Comparison of ENCODE assay signal across 32 cellular contexts in genomic region chr18:23247363-23247762, GRCh38.
"Had no signal": no experiment of that assay in that cellular context is flagged by ENCODE, and none has a peak within 500 bp of the region (broad histone marks: within the 10 kb centered on the region; RNA-seq: fewer than 3 reads in every experiment).

No MANE protein-coding gene starts in this region.

- H3K4me1 Mint-ChIP-seq: central memory CD8-positive, alpha-beta T cell had no signal

- H3K36me3 Mint-ChIP-seq: activated naive CD8-positive, alpha-beta T cell had no signal

- H3K36me3 ChIP-seq: WERI-Rb-1 had no signal

- H3K27ac ChIP-seq: ascending aorta, brain microvascular endothelial cell, coronary artery, WERI-Rb-1 had no signal

- ATAC-seq: activated CD4-positive, CD25-positive, alpha-beta regulatory T cell treated with anti-CD3 and anti-CD28 coated beads, Interleukin-2, amount 50 U/mL, for 24 hours; activated CD8-positive, alpha-beta T cell treated with anti-CD3 and anti-CD28 coated beads for 36 hours; activated T-cell treated with anti-CD3 and anti-CD28 coated beads, Interleukin-2, amount 50 U/mL, for 4 hours; activated T-helper 17 cell treated with anti-CD3 and anti-CD28 coated beads, Interleukin-2, amount 50 U/mL, for 72 hours; effector memory CD8-positive, alpha-beta T cell; esophagus mucosa; T-helper 17 cell had no signal

- H3K27ac Mint-ChIP-seq: activated B cell treated with CpG ODN at 0.5 μM for 24 hours; activated CD8-positive, alpha-beta T cell treated with anti-CD3 and anti-CD28 coated beads for 36 hours; activated naive CD8-positive, alpha-beta T cell; activated T-helper 17 cell treated with anti-CD3 and anti-CD28 coated beads, Interleukin-2, amount 50 U/mL, for 72 hours; effector memory CD8-positive, alpha-beta T cell; T-helper 17 cell; T-helper 2 cell treated with Interferon-gamma antibody and Interleukin-4, amounts not matched to agents 5 μg/mL and 100 μg/mL, for 36 hours had no signal

- H3K4me3 Mint-ChIP-seq: activated B cell treated with CpG ODN at 0.5 μM for 24 hours; activated CD8-positive, alpha-beta T cell treated with anti-CD3 and anti-CD28 coated beads for 36 hours; activated naive CD8-positive, alpha-beta T cell; activated T-cell treated with anti-CD3 and anti-CD28 coated beads, Interleukin-2, amount 50 U/mL, for 4 hours; activated T-helper 17 cell treated with anti-CD3 and anti-CD28 coated beads, Interleukin-2, amount 50 U/mL, for 72 hours; central memory CD8-positive, alpha-beta T cell; effector memory CD8-positive, alpha-beta T cell; T-helper 17 cell; T-helper 2 cell treated with Interferon-gamma antibody and Interleukin-4, amounts not matched to agents 5 μg/mL and 100 μg/mL, for 36 hours had no signal

- DNase-seq: activated B cell treated with CpG ODN at 0.5 μM for 24 hours; activated CD4-positive, alpha-beta T cell treated with anti-CD3 and anti-CD28 coated beads for 48 hours; activated CD4-positive, alpha-beta T cell treated with anti-CD3 and anti-CD28 coated beads, Interleukin-2, amount 50 U/mL, for 1 hour; activated CD4-positive, alpha-beta T cell treated with anti-CD3 and anti-CD28 coated beads, Interleukin-2, amount 50 U/mL, for 48 hours; activated CD8-positive, alpha-beta memory T cell treated with anti-CD3 and anti-CD28 coated beads for 24 hours; activated CD8-positive, alpha-beta T cell treated with anti-CD3 and anti-CD28 coated beads for 36 hours; activated effector memory CD4-positive, alpha-beta T cell treated with Interleukin-2 at 50 U/mL for 16 hours; activated gamma-delta T cell treated with Interleukin-2 at 50 U/mL for 16 hours; activated naive CD4-positive, alpha-beta T cell treated with anti-CD3 and anti-CD28 coated beads, Interleukin-2, amount 50 U/mL, for 16 hours; activated naive CD4-positive, alpha-beta T cell treated with Interleukin-2 at 50 U/mL for 16 hours; activated T-cell treated with anti-CD3 and anti-CD28 coated beads, Interleukin-2, amount 50 U/mL, for 4 hours; brain microvascular endothelial cell; dermis blood vessel endothelial cell; effector CD4-positive, alpha-beta T cell; effector memory CD8-positive, alpha-beta T cell; foreskin fibroblast; head of caudate nucleus; T-helper 1 cell; T-helper 17 cell; T1000; WERI-Rb-1 had no signal

- H3K9me3 Mint-ChIP-seq: activated B cell treated with CpG ODN at 0.5 μM for 24 hours; activated CD8-positive, alpha-beta T cell treated with anti-CD3 and anti-CD28 coated beads for 36 hours; activated T-cell treated with anti-CD3 and anti-CD28 coated beads, Interleukin-2, amount 50 U/mL, for 4 hours; central memory CD8-positive, alpha-beta T cell; effector memory CD8-positive, alpha-beta T cell; T-helper 2 cell treated with Interferon-gamma antibody and Interleukin-4, amounts not matched to agents 5 μg/mL and 100 μg/mL, for 36 hours had no signal

- H3K27me3 ChIP-seq: ascending aorta, brain microvascular endothelial cell had no signal

- H3K27me3 Mint-ChIP-seq: activated B cell treated with CpG ODN at 0.5 μM for 24 hours; activated CD8-positive, alpha-beta T cell treated with anti-CD3 and anti-CD28 coated beads for 36 hours; activated naive CD8-positive, alpha-beta T cell; activated T-helper 17 cell treated with anti-CD3 and anti-CD28 coated beads, Interleukin-2, amount 50 U/mL, for 72 hours; central memory CD8-positive, alpha-beta T cell; T-helper 17 cell had no signal

- FAIRE-seq: bronchial epithelial cell, endometrium, frontal cortex had no signal

- H3K4me3 ChIP-seq: ascending aorta, coronary artery had no signal

- H3K9me3 ChIP-seq: ascending aorta had no signal
